Comparison of ENCODE assay signal across 15 cellular contexts in the genomic region with DNA sequence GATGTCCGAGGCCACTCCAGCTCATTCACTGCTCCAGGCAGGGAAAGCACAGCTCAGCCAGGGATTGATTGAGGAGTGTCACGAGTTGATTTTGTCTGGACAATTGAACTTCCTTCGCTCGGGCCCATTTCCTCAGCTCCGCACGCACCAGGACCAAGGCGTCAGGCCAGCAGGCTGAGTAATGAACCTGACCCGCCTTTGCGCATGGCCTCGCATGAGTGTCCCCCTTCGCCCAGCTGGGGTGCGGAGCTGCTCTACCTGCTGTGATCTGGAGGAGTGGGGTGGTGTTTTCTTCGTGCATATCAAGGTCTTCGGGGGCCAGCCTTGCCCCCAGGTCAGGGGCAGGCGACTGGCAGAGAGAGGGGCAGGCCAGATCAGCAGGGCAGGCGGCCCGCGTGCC. TPM values are rescaled to one million over a fixed set of nuclear protein-coding genes. Genes with fewer than 3 reads are reported as not detected.
DNase-seq lines count a peak whose midpoint lies in the region; ATAC-seq and TF ChIP-seq lines count a peak whose summit lies in the region.
"Had no signal": no experiment of that assay in that cellular context is flagged by ENCODE, and none has a peak within 500 bp of the region (broad histone marks: within the 10 kb centered on the region; RNA-seq: fewer than 3 reads in every experiment).

No MANE protein-coding gene starts in this region.

- H3K9ac ChIP-seq in BLaER1 treated with 17β-estradiol and CSF1 and Interleukin-3, amounts not matched to agents 10 nM and 100 nM = peak overlapping the region in 4 of 11 experiments; percentile 0 to 25 (median 22); a peak in 2 of 22 replicates
- no peak overlapping the region for H3K9ac ChIP-seq in trophoblast cell (ENCODE audit: low read length)

- no peak overlapping the region for H2BK5ac ChIP-seq in trophoblast cell (ENCODE audit: low read depth, low read length, poor library complexity)

- H3K4me2 ChIP-seq in BLaER1 treated with 17β-estradiol and CSF1 and Interleukin-3, amounts not matched to agents 10 nM and 100 nM = peak overlapping the region; percentile 36 to 95 (median 87); a peak in 21 of 22 replicates
- H3K4me2 ChIP-seq in trophoblast cell (ENCODE audit: low read length) = no peak overlapping the region

- peak overlapping the region; percentile 74 for H3K4ac ChIP-seq in trophoblast cell (ENCODE audit: low read depth, low read length)

- H3K79me2 ChIP-seq in trophoblast cell (ENCODE audit: control insufficient read depth, insufficient read depth, low read length, poor library complexity) = peaks cover 55% of the 10 kb centered on the region

- POLR2A ChIA-PET in activated B cell treated with CpG ODN at 0.5 μM for 24 hours (lab: Charles Lee) = interaction anchor here (0.6 to 5.7 kb wide), 4 partner anchors 8 to 40 kb away, joined by 3 to 97 read pairs (median 14); no protein-coding TSS in a partner anchor

- H3K27me3 Mint-ChIP-seq in activated B cell treated with CpG ODN at 0.5 μM for 24 hours = no peaks in the 10 kb centered on the region
- H3K27me3 Mint-ChIP-seq: activated T-helper 17 cell treated with anti-CD3 and anti-CD28 coated beads, Interleukin-2, amount 50 U/mL, for 72 hours; stimulated activated naive CD8-positive, alpha-beta T cell treated with anti-CD3 and anti-CD28 coated beads, Interleukin-15, Interleukin-2, amounts not matched to agents 100 ng/mL and 50 ng/mL, for 24 hours; T-helper 17 cell had no signal

- TF ChIP-seq CTCF in activated B cell treated with CpG ODN at 0.5 μM for 24 hours (IDR thresholded peaks at IDR 0.05) = no peak

- no peak overlapping the region for H4K91ac ChIP-seq in trophoblast cell (ENCODE audit: low read depth, low read length)

- H3K23ac ChIP-seq in trophoblast cell (ENCODE audit: low read length) = no peak overlapping the region

- H3K4me3 ChIP-seq in BLaER1 treated with 17β-estradiol and CSF1 and Interleukin-3, amounts not matched to agents 10 nM and 100 nM = no peak overlapping the region
- no peak overlapping the region for H3K4me3 ChIP-seq in trophoblast cell (ENCODE audit: low read depth, low read length)

- H2AK5ac ChIP-seq in trophoblast cell (ENCODE audit: low read length) = no peak overlapping the region

- no CpG with 5 or more reads among the region's 18 CpGs for WGBS in trophoblast cell (ENCODE audit: extremely low coverage, insufficient coverage, insufficient read length)

- ATAC-seq in activated B cell treated with CpG ODN at 0.5 μM for 24 hours (ENCODE audit: low read depth) (no peak), left ventricle myocardium superior (no peak), HG03571 (IDR thresholded peaks at IDR 0.05; ENCODE audit: unreplicated experiment) (no peak), GM21515 (IDR thresholded peaks at IDR 0.05; ENCODE audit: unreplicated experiment) (no peak)
- ATAC-seq: activated T-helper 17 cell treated with anti-CD3 and anti-CD28 coated beads, Interleukin-2, amount 50 U/mL, for 72 hours; T-helper 17 cell had no signal

- peak overlapping the region in 2 of 11 experiments; percentile 13 to 17; a peak in 1 of 22 replicates for H3K27ac ChIP-seq in BLaER1 treated with 17β-estradiol and CSF1 and Interleukin-3, amounts not matched to agents 10 nM and 100 nM
- no peak overlapping the region for H3K27ac ChIP-seq in trophoblast cell (ENCODE audit: low read depth, low read length)

- H3K36me3 Mint-ChIP-seq in activated B cell treated with CpG ODN at 0.5 μM for 24 hours (ENCODE audit: low read depth) = peaks cover 15% of the 10 kb centered on the region

- no peaks in the 10 kb centered on the region for H3K9me3 ChIP-seq in BLaER1 treated with 17β-estradiol and CSF1 and Interleukin-3, amounts not matched to agents 10 nM and 100 nM (replicated peaks in 1 of 11)
- H3K9me3 ChIP-seq in trophoblast cell (ENCODE audit: insufficient read depth, low read depth, low read length) = peaks cover 3% of the 10 kb centered on the region

- H3K79me1 ChIP-seq in trophoblast cell (ENCODE audit: low read length) = peaks cover 13% of the 10 kb centered on the region

- H3K4me1 Mint-ChIP-seq in activated B cell treated with CpG ODN at 0.5 μM for 24 hours = peaks cover 75% of the 10 kb centered on the region
- H3K4me1 Mint-ChIP-seq: activated T-helper 17 cell treated with anti-CD3 and anti-CD28 coated beads, Interleukin-2, amount 50 U/mL, for 72 hours; T-helper 17 cell had no signal

- CTCF ChIA-PET in activated B cell treated with CpG ODN at 0.5 μM for 24 hours (lab: Charles Lee) = interaction anchor here (0.9 to 1.2 kb wide), 2 partner anchors 8 to 46 kb away, joined by 3 to 6 read pairs; no protein-coding TSS in a partner anchor

- H3K4me1 ChIP-seq in BLaER1 treated with 17β-estradiol and CSF1 and Interleukin-3, amounts not matched to agents 10 nM and 100 nM = peaks cover 46 to 96% (median 89%) of the 10 kb centered on the region in 10 experiments
- peaks cover 37 to 46% of the 10 kb centered on the region in 2 experiments for H3K4me1 ChIP-seq in trophoblast cell (ENCODE audit: control insufficient read depth in 1 of 2, insufficient read depth in 2 of 2, low read length in 2 of 2)

- H4K8ac ChIP-seq in trophoblast cell (ENCODE audit: low read depth, low read length) = no peak overlapping the region

- DNase-seq in activated B cell treated with CpG ODN at 0.5 μM for 24 hours = no peak
- DNase-seq in left ventricle myocardium superior = peak; percentile 26
- DNase-seq in trophoblast cell = no peak
- DNase-seq in HT-29 (ENCODE audit: low spot score) = no peak
- DNase-seq in KG1 (lab: John Stamatoyannopoulos, UW) = no peak
- DNase-seq: activated CD8-positive, alpha-beta memory T cell treated with anti-CD3 and anti-CD28 coated beads for 24 hours; hypothalamus; NCI-H1417 treated with DMSO at 0.1 percent for 48 hours; NK-92 treated with Interleukin-12 subunit alpha and Interleukin-12 subunit beta, amount 100 ng/mL, for 24 hours; T-helper 17 cell had no signal

- H3K14ac ChIP-seq in trophoblast cell (ENCODE audit: low read length) = peak overlapping the region; percentile 8

- 0 out of 22 replicates have a peak, but pooled peaks cover 0 to 16% (median 0%) of the 10 kb centered on the region in 11 experiments for H3K36me3 ChIP-seq in BLaER1 treated with 17β-estradiol and CSF1 and Interleukin-3, amounts not matched to agents 10 nM and 100 nM
- H3K36me3 ChIP-seq in trophoblast cell (ENCODE audit: control insufficient read depth in 1 of 2, insufficient read depth in 2 of 2, low read length in 2 of 2) = peaks cover 32 to 53% of the 10 kb centered on the region in 2 experiments

- no peak overlapping the region for H2AFZ ChIP-seq in trophoblast cell (ENCODE audit: insufficient read depth, low read length, poor library complexity)

- H2BK12ac ChIP-seq in trophoblast cell (ENCODE audit: low read length) = no peak overlapping the region

- no peaks in the 10 kb centered on the region for H3K9me3 Mint-ChIP-seq in activated B cell treated with CpG ODN at 0.5 μM for 24 hours
- H3K9me3 Mint-ChIP-seq: activated T-helper 17 cell treated with anti-CD3 and anti-CD28 coated beads, Interleukin-2, amount 50 U/mL, for 72 hours; stimulated activated naive CD8-positive, alpha-beta T cell treated with anti-CD3 and anti-CD28 coated beads, Interleukin-15, Interleukin-2, amounts not matched to agents 100 ng/mL and 50 ng/mL, for 24 hours had no signal

- no peak overlapping the region for H4K12ac ChIP-seq in trophoblast cell (ENCODE audit: low read depth, low read length)

- H3K27ac Mint-ChIP-seq in activated B cell treated with CpG ODN at 0.5 μM for 24 hours = peak overlapping the region; percentile 61
- H3K27ac Mint-ChIP-seq: activated T-helper 17 cell treated with anti-CD3 and anti-CD28 coated beads, Interleukin-2, amount 50 U/mL, for 72 hours; stimulated activated naive CD8-positive, alpha-beta T cell treated with anti-CD3 and anti-CD28 coated beads, Interleukin-15, Interleukin-2, amounts not matched to agents 100 ng/mL and 50 ng/mL, for 24 hours; T-helper 17 cell had no signal

- peak overlapping the region; percentile 10 for H3K18ac ChIP-seq in trophoblast cell (ENCODE audit: low read length)

- H2BK120ac ChIP-seq in trophoblast cell (ENCODE audit: insufficient read depth, low read length, poor library complexity) = no peak overlapping the region

- H4K20me1 ChIP-seq in BLaER1 treated with 17β-estradiol and CSF1 and Interleukin-3, amounts not matched to agents 10 nM and 100 nM = peaks cover 28 to 97% (median 92%) of the 10 kb centered on the region in 11 experiments; a peak in 21 of 22 replicates

- intact Hi-C loops in activated B cell treated with CpG ODN at 0.5 μM for 24 hours (cut with micrococcal nuclease) (no loop called here), left ventricle myocardium superior (cut with micrococcal nuclease) (no loop called here)

- no peaks in the 10 kb centered on the region for H3K27me3 ChIP-seq in BLaER1 treated with 17β-estradiol and CSF1 and Interleukin-3, amounts not matched to agents 10 nM and 100 nM
- H3K27me3 ChIP-seq in trophoblast cell (ENCODE audit: insufficient read depth, low read length) = no peaks in the 10 kb centered on the region

- H3K4me3 Mint-ChIP-seq in activated B cell treated with CpG ODN at 0.5 μM for 24 hours = peak overlapping the region; percentile 32
- H3K4me3 Mint-ChIP-seq: activated T-helper 17 cell treated with anti-CD3 and anti-CD28 coated beads, Interleukin-2, amount 50 U/mL, for 72 hours; stimulated activated naive CD8-positive, alpha-beta T cell treated with anti-CD3 and anti-CD28 coated beads, Interleukin-15, Interleukin-2, amounts not matched to agents 100 ng/mL and 50 ng/mL, for 24 hours; T-helper 17 cell had no signal

RNA-seq across cellular contexts. Expression of a gene that starts 44.0 kb away (rescaled TPM):
- total RNA-seq in activated B cell treated with CpG ODN at 0.5 μM for 24 hours (92.9 and 99.6 TPM in 2 replicates), left ventricle myocardium superior (6.1 TPM)
- 54.6 and 55.9 TPM in 2 replicates for polyA plus RNA-seq in trophoblast cell (2013)
- 19.6 and 20.3 TPM in 2 replicates for total RNA-seq in HT-29 (2014; rRNA removed; shearing (Covaris generic))
